Comparison of ENCODE assay signal across 1 cellular context in the genomic region with DNA sequence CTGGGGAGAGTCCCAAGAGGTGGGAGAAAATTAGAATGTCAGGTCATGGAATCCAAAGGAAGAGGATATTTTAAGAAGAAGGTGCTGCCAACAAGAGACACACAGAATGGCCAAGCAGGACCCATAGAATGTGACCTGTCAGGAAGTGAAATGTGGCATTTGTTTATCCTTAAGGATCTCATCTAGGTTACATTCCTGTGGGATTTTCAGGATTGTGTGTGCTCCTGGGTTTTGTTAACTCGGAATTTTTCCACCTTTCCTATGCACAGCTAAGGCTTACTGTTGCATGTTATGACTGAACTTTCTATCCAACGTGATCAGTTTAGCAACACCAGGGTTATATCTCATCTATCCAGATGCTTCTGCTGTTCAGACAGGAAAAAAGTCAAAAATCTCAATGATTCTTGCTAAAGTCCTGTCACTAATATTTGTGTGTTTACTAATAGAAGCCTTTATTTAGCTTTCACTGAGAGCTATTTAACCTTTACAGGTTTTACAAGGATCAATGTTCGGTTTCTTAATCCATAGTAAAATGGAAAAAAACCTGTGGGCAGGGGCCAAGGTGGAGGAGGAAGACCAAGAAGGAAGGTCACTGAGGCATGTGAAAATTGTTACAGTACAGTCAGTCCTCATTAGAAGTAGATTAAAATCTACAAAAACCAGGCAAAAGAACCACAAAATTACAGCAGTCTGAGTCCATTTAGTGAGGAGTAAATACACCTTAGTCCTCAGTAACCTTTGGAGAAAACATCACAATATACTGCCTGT.
TF ChIP-seq lines count a peak whose summit lies in the region.

No MANE protein-coding gene starts in this region.

TF ChIP-seq in GM12878, 131 proteins besides CTCF, POLR2A, EP300 and RAD21 (continued from another document):
- TF ChIP-seq SKIL (IDR thresholded peaks at IDR 0.05; ENCODE audit: low read depth, poor library complexity, severe bottlenecking) (no peak), SMC3 (IDR thresholded peaks at IDR 0.05; ENCODE audit: borderline replicate concordance, low read length) (no peak), ZBTB11 (CRISPR knock-in tag; IDR thresholded peaks at IDR 0.05) (no peak), SMAD1 (IDR thresholded peaks at IDR 0.05; ENCODE audit: low read depth, partially characterized antibody) (no peak), IRF3 (IDR thresholded peaks at IDR 0.05) (no peak), BACH1 (IDR thresholded peaks at IDR 0.05; ENCODE audit: borderline replicate concordance) (no peak), TCF7 (IDR thresholded peaks at IDR 0.05; ENCODE audit: borderline replicate concordance) (no peak)
